ENCODE assay signal across 29 cellular contexts in genomic region chr1:184502154-184502553, GRCh38.
"Had no signal": no experiment of that assay in that cellular context is flagged by ENCODE, and none has a peak within 500 bp of the region (broad histone marks: within the 10 kb centered on the region; RNA-seq: fewer than 3 reads in every experiment).

No MANE protein-coding gene starts in this region.

- ATAC-seq: natural killer cell treated with Interleukin-12 subunit alpha and Interleukin-12 subunit beta and Interleukin-15 and Interleukin-18, amount 100 ng/mL, for 72 hours; right lobe of liver had no signal

- H3K27ac ChIP-seq: ascending aorta, cardiac muscle cell, colonic mucosa, epithelial cell of prostate, esophagus squamous epithelium, left ventricle myocardium inferior, right lobe of liver, thoracic aorta had no signal

- H3K4me1 Mint-ChIP-seq: activated CD4-positive, alpha-beta T cell treated with anti-CD3 and anti-CD28 coated beads, Interleukin-2, amount 10 ng/mL, durations not matched to agents 24 days and 14 days; activated naive CD8-positive, alpha-beta T cell treated with anti-CD3 and anti-CD28 coated beads for 36 hours had no signal

- H3K9me3 ChIP-seq: ascending aorta, colonic mucosa, esophagus squamous epithelium, left ventricle myocardium inferior, right lobe of liver, thoracic aorta had no signal

- H3K4me3 ChIP-seq: ascending aorta, cardiac muscle cell, colonic mucosa, esophagus squamous epithelium, left ventricle myocardium inferior, lung, right lobe of liver, thoracic aorta had no signal

- H3K36me3 ChIP-seq: ascending aorta, cardiac muscle cell, colonic mucosa, esophagus squamous epithelium, left ventricle myocardium inferior, right lobe of liver, thoracic aorta had no signal

- H3K27me3 Mint-ChIP-seq: activated naive CD8-positive, alpha-beta T cell treated with anti-CD3 and anti-CD28 coated beads for 36 hours; brain; natural killer cell treated with Interleukin-12 subunit alpha and Interleukin-12 subunit beta and Interleukin-15 and Interleukin-18, amount 100 ng/mL, for 72 hours had no signal

- DNase-seq: activated CD4-positive, alpha-beta memory T cell treated with anti-CD3 and anti-CD28 coated beads for 36 hours; activated CD4-positive, alpha-beta T cell treated with anti-CD3 and anti-CD28 coated beads, Interleukin-2, amount 10 ng/mL, durations not matched to agents 24 days and 14 days; activated CD4-positive, CD25-positive, alpha-beta regulatory T cell treated with anti-CD3 and anti-CD28 coated beads, Interleukin-2, amount 50 U/mL, for 72 hours; activated CD8-positive, alpha-beta memory T cell treated with anti-CD3 and anti-CD28 coated beads, Interleukin-2, amount 50 U/mL, for 4 hours; activated effector memory CD4-positive, alpha-beta T cell treated with anti-CD3 and anti-CD28 coated beads, Interleukin-2, amount 50 U/mL, for 16 hours; activated naive CD4-positive, alpha-beta T cell treated with anti-CD3 and anti-CD28 coated beads for 36 hours; activated naive CD8-positive, alpha-beta T cell treated with anti-CD3 and anti-CD28 coated beads for 36 hours; activated T-cell treated with anti-CD3 and anti-CD28 coated beads, Interleukin-2, amount 50 U/mL, for 1 hour; cerebellar nuclear complex; colonic mucosa; effector CD8-positive, alpha-beta T cell; esophagus squamous epithelium; foreskin melanocyte; glutamatergic neuron; left ventricle myocardium inferior; mesendoderm; posterior cingulate gyrus; right lobe of liver; stimulated activated CD4-positive, alpha-beta T cell treated with anti-CD3 and anti-CD28 coated beads, Interleukin-2, amount 100 ng/mL, for 48 hours; trophoblast cell had no signal

- H3K27me3 ChIP-seq: ascending aorta, cardiac muscle cell, colonic mucosa, esophagus squamous epithelium, right lobe of liver had no signal

- H3K4me1 ChIP-seq: colonic mucosa, right lobe of liver had no signal

- H3K36me3 Mint-ChIP-seq: activated CD4-positive, alpha-beta memory T cell treated with anti-CD3 and anti-CD28 coated beads for 36 hours; activated naive CD8-positive, alpha-beta T cell treated with anti-CD3 and anti-CD28 coated beads for 36 hours; natural killer cell treated with Interleukin-12 subunit alpha and Interleukin-12 subunit beta and Interleukin-15 and Interleukin-18, amount 100 ng/mL, for 72 hours had no signal

- H3K9me3 Mint-ChIP-seq: activated CD4-positive, alpha-beta memory T cell treated with anti-CD3 and anti-CD28 coated beads for 36 hours; activated CD4-positive, alpha-beta T cell treated with anti-CD3 and anti-CD28 coated beads, Interleukin-2, amount 10 ng/mL, durations not matched to agents 24 days and 14 days; activated naive CD4-positive, alpha-beta T cell treated with anti-CD3 and anti-CD28 coated beads for 36 hours; activated naive CD8-positive, alpha-beta T cell treated with anti-CD3 and anti-CD28 coated beads for 36 hours; activated T-helper 1 cell treated with anti-CD3 and anti-CD28 coated beads, Interleukin-12 subunit alpha, Interleukin-12 subunit beta, Interleukin-2, Interleukin-4 antibody, amounts not matched to agents 30 ng/mL and 10 ng/mL and 1 ng/mL, durations not matched to agents 14 hours and 24 hours and 36 hours; natural killer cell treated with Interleukin-12 subunit alpha and Interleukin-12 subunit beta and Interleukin-15 and Interleukin-18, amount 100 ng/mL, for 72 hours; stimulated activated naive CD8-positive, alpha-beta T cell treated with anti-CD3 and anti-CD28 coated beads, Interleukin-15, Interleukin-2, amounts not matched to agents 100 ng/mL and 50 ng/mL, for 24 hours had no signal

- H3K27ac Mint-ChIP-seq: activated CD4-positive, alpha-beta memory T cell treated with anti-CD3 and anti-CD28 coated beads for 36 hours; activated CD4-positive, alpha-beta T cell treated with anti-CD3 and anti-CD28 coated beads, Interleukin-2, amount 10 ng/mL, durations not matched to agents 24 days and 14 days; activated naive CD4-positive, alpha-beta T cell treated with anti-CD3 and anti-CD28 coated beads for 36 hours; activated naive CD8-positive, alpha-beta T cell treated with anti-CD3 and anti-CD28 coated beads for 36 hours; activated T-helper 1 cell treated with anti-CD3 and anti-CD28 coated beads, Interleukin-12 subunit alpha, Interleukin-12 subunit beta, Interleukin-2, Interleukin-4 antibody, amounts not matched to agents 30 ng/mL and 10 ng/mL and 1 ng/mL, durations not matched to agents 14 hours and 24 hours and 36 hours; brain; natural killer cell treated with Interleukin-12 subunit alpha and Interleukin-12 subunit beta and Interleukin-15 and Interleukin-18, amount 100 ng/mL, for 72 hours; stimulated activated naive CD8-positive, alpha-beta T cell treated with anti-CD3 and anti-CD28 coated beads, Interleukin-15, Interleukin-2, amounts not matched to agents 100 ng/mL and 50 ng/mL, for 24 hours had no signal

- H3K4me3 Mint-ChIP-seq: activated CD4-positive, alpha-beta memory T cell treated with anti-CD3 and anti-CD28 coated beads for 36 hours; activated CD4-positive, alpha-beta T cell treated with anti-CD3 and anti-CD28 coated beads, Interleukin-2, amount 10 ng/mL, durations not matched to agents 24 days and 14 days; activated naive CD4-positive, alpha-beta T cell treated with anti-CD3 and anti-CD28 coated beads for 36 hours; activated naive CD8-positive, alpha-beta T cell treated with anti-CD3 and anti-CD28 coated beads for 36 hours; activated T-helper 1 cell treated with anti-CD3 and anti-CD28 coated beads, Interleukin-12 subunit alpha, Interleukin-12 subunit beta, Interleukin-2, Interleukin-4 antibody, amounts not matched to agents 30 ng/mL and 10 ng/mL and 1 ng/mL, durations not matched to agents 14 hours and 24 hours and 36 hours; brain; natural killer cell treated with Interleukin-12 subunit alpha and Interleukin-12 subunit beta and Interleukin-15 and Interleukin-18, amount 100 ng/mL, for 72 hours; stimulated activated naive CD8-positive, alpha-beta T cell treated with anti-CD3 and anti-CD28 coated beads, Interleukin-15, Interleukin-2, amounts not matched to agents 100 ng/mL and 50 ng/mL, for 24 hours had no signal
